ENCODE assay signal across 15 cellular contexts in genomic region chr17:16040710-16041251, GRCh38. TPM values are rescaled to one million over a fixed set of nuclear protein-coding genes. Genes with fewer than 3 reads are reported as not detected.
DNase-seq lines count a peak whose midpoint lies in the region; ATAC-seq, FAIRE-seq and TF ChIP-seq lines count a peak whose summit lies in the region.
"Had no signal": no experiment of that assay in that cellular context is flagged by ENCODE, and none has a peak within 500 bp of the region (broad histone marks: within the 10 kb centered on the region; RNA-seq: fewer than 3 reads in every experiment).

No MANE protein-coding gene starts in this region.

- H3K9me3 ChIP-seq in ascending aorta (no peaks in the 10 kb centered on the region), small intestine (ENCODE audit: control insufficient read depth, low read depth) (no peaks in the 10 kb centered on the region)

- no peak for TF ChIP-seq CTCF in ascending aorta (IDR thresholded peaks at IDR 0.05)
- no peak for TF ChIP-seq CTCF in GM20000 (IDR thresholded peaks at IDR 0.05; ENCODE audit: extremely low read depth, missing control alignments)

- intact Hi-C loops in ascending aorta (cut with DNase I): no loop called here

- H3K36me3 ChIP-seq in ascending aorta (peaks cover 50 to 84% of the 10 kb centered on the region in 2 donors), small intestine (ENCODE audit: control insufficient read depth in 2 of 2, insufficient read depth in 2 of 2, low read length in 2 of 2) (peaks cover 22 to 45% of the 10 kb centered on the region in 2 donors)

- peak; percentile 52 for DNase-seq in GM04504 (ENCODE audit: low read depth)
- DNase-seq in ascending aorta (ENCODE audit: low spot score in 2 of 2): no peak
- peak; percentile 13 for DNase-seq in hepatic stellate cell (ENCODE audit: low spot score)
- peak; percentile 71 for DNase-seq in small intestine
- no peak for DNase-seq in DMS79 (lab: John Stamatoyannopoulos, UW)
- DNase-seq in T-helper 1 cell: no peak
- no peak for DNase-seq in GM20000 (ENCODE audit: low spot score)
- DNase-seq: activated T-cell treated with anti-CD3 and anti-CD28 coated beads, Interleukin-2, amount 50 U/mL, for 48 hours; dermis blood vessel endothelial cell; DMS153; naive B cell; NCI-H2171; stimulated activated naive CD8-positive, alpha-beta T cell treated with anti-CD3 and anti-CD28 coated beads, Interleukin-15, Interleukin-2, amounts not matched to agents 100 U/mL and 50 U/mL, for 24 hours had no signal

- 37 to 72% (median 52%) methylated on average over 4 of the region's 4 CpGs for WGBS in small intestine, 3 donors

- no peaks in the 10 kb centered on the region for H3K27me3 ChIP-seq in ascending aorta
- no peaks in the 10 kb centered on the region for H3K27me3 ChIP-seq in small intestine (ENCODE audit: control insufficient read depth in 2 of 2, insufficient read depth in 2 of 2, low read length in 2 of 2)

- no peak for FAIRE-seq in small intestine (lab: Jason Lieb, UNC)

- H3K27ac ChIP-seq in ascending aorta (peak overlapping the region; percentile 35), small intestine (ENCODE audit: low read depth in 1 of 2, low read length in 1 of 2) (peak overlapping the region in 1 of 2 donors; percentile 24)

- no peaks in the 10 kb centered on the region for H3K4me1 ChIP-seq in ascending aorta
- H3K4me1 ChIP-seq in small intestine (ENCODE audit: control insufficient read depth in 2 of 2, insufficient read depth in 1 of 2, low read depth in 1 of 2, low read length in 1 of 2): no peaks in the 10 kb centered on the region

- no peak overlapping the region for H3K4me3 ChIP-seq in ascending aorta
- no peak overlapping the region for H3K4me3 ChIP-seq in small intestine (ENCODE audit: low read depth in 1 of 2, low read length in 2 of 2)

- ATAC-seq in HG03196 (IDR thresholded peaks at IDR 0.05; ENCODE audit: unreplicated experiment): no peak
- ATAC-seq: Panc1; stimulated activated naive CD8-positive, alpha-beta T cell treated with anti-CD3 and anti-CD28 coated beads, Interleukin-15, Interleukin-2, amounts not matched to agents 100 U/mL and 50 U/mL, for 24 hours had no signal

RNA-seq across cellular contexts. Expression of gene TTC19, which starts 41.2 kb away (rescaled TPM):
- total RNA-seq in ascending aorta: 158 TPM
- polyA plus RNA-seq in small intestine: 10 to 100 TPM; 28.9 to 37.4 (median 34.0) TPM

RNA-seq across cellular contexts. Expression of gene ZSWIM7, which starts 41.3 kb away (rescaled TPM):
- 0.75 TPM for total RNA-seq in ascending aorta
- 10 to 100 TPM; 20.0 to 33.8 (median 23.3) TPM for polyA plus RNA-seq in small intestine

Comparison
In these comparisons a context has a peak if more than half of its experiments do, and no peak if none do; other contexts are left out.
1. DNase-seq: peak in GM04504 (single experiment), hepatic stellate cell (single experiment) and small intestine (single experiment); none in ascending aorta (0 of 2), DMS79 (single experiment), T-helper 1 cell (0 of 5) and GM20000 (single experiment).